ENCODE assay signal across 1 cellular context in genomic region chr1:28115267-28115666, GRCh38.
TF ChIP-seq lines count a peak whose summit lies in the region.

No MANE protein-coding gene starts in this region.

TF ChIP-seq in K562, 482 proteins besides CTCF, POLR2A, EP300 and RAD21 (continued from another document):
- peak; percentile 89 for TF ChIP-seq SPI1 (IDR thresholded peaks at IDR 0.05; ENCODE audit: borderline replicate concordance, low read depth, low read length)
- peak; percentile 80 for TF ChIP-seq ETV1 (tag; conservative IDR thresholded peaks at IDR 0.05; ENCODE audit: low read depth)
- TF ChIP-seq TCF15 (CRISPR knock-in tag; IDR thresholded peaks at IDR 0.05) = no peak
- peak; percentile 91 for TF ChIP-seq MYC (IDR thresholded peaks at IDR 0.05; ENCODE audit: low read depth, low read length)
- TF ChIP-seq MYC (CRISPR knock-in tag; IDR thresholded peaks at IDR 0.05; ENCODE audit: borderline replicate concordance, low read depth) = no peak
- peak; percentile 64; the same call in 1 of the 2 replicates for TF ChIP-seq ZNF668 (CRISPR knock-in tag; IDR thresholded peaks at IDR 0.05)
- peak; percentile 67 for TF ChIP-seq ATF3 (IDR thresholded peaks at IDR 0.05)
- TF ChIP-seq ATF3 (CRISPR knock-in tag; conservative IDR thresholded peaks at IDR 0.05) = no peak
- TF ChIP-seq JUNB (CRISPR knock-in tag; conservative IDR thresholded peaks at IDR 0.05) = no peak
- peak in 1 of 2 experiments; percentile 27; a peak in 3 of 4 replicates for TF ChIP-seq ZNF318 (IDR thresholded peaks at IDR 0.05; ENCODE audit: borderline replicate concordance in 1 of 2, low read depth in 1 of 2)
- peak; percentile 81 for TF ChIP-seq GABPA (tag; conservative IDR thresholded peaks at IDR 0.05; ENCODE audit: low read depth)
- no peak for TF ChIP-seq CBX5 (IDR thresholded peaks at IDR 0.05; ENCODE audit: borderline replicate concordance, low read depth)
- peak; percentile 72; the same call in 1 of the 2 replicates for TF ChIP-seq ZNF589 (CRISPR knock-in tag; IDR thresholded peaks at IDR 0.05; ENCODE audit: low read depth)
- TF ChIP-seq BACH1 (tag; IDR thresholded peaks at IDR 0.05) = 0 out of 2 replicates have a peak, but pooled peaks have one; percentile 41
- peak; percentile 93 for TF ChIP-seq ZNF766 (CRISPR knock-in tag; conservative IDR thresholded peaks at IDR 0.05)
- no peak for TF ChIP-seq MCM5 (IDR thresholded peaks at IDR 0.05; ENCODE audit: low read depth)
- peak; percentile 51 for TF ChIP-seq THRB (CRISPR knock-in tag; conservative IDR thresholded peaks at IDR 0.05)
- TF ChIP-seq ATF1 (CRISPR knock-in tag; IDR thresholded peaks at IDR 0.05) = no peak
- TF ChIP-seq ATF1 (tag; IDR thresholded peaks at IDR 0.05) = peak; percentile 43; the same call in 1 of the 2 replicates
- TF ChIP-seq PBX2 (CRISPR knock-in tag; IDR thresholded peaks at IDR 0.05; ENCODE audit: low read depth) = no peak
- TF ChIP-seq PBX2 (tag; conservative IDR thresholded peaks at IDR 0.05; ENCODE audit: low read depth) = peak; percentile 69
- no peak for TF ChIP-seq REST (CRISPR knock-in tag; IDR thresholded peaks at IDR 0.05; ENCODE audit: low read depth)
- TF ChIP-seq IRF1 (CRISPR knock-in tag; IDR thresholded peaks at IDR 0.05; ENCODE audit: borderline replicate concordance) = no peak
- no peak for TF ChIP-seq PHF8 (IDR thresholded peaks at IDR 0.05; ENCODE audit: borderline replicate concordance, low read length)
- peak; percentile 81 for TF ChIP-seq DPF2 (IDR thresholded peaks at IDR 0.05)
- peak; percentile 81 for TF ChIP-seq ATF7 (IDR thresholded peaks at IDR 0.05)
- peak in 1 of 2 experiments; percentile 69 for TF ChIP-seq AFF1 (IDR thresholded peaks at IDR 0.05; ENCODE audit: low read depth in 1 of 2, partially characterized antibody in 2 of 2)
- TF ChIP-seq EZH2 (IDR thresholded peaks at IDR 0.05; ENCODE audit: borderline replicate concordance, low read depth, low read length) = no peak
- TF ChIP-seq ESRRA (IDR thresholded peaks at IDR 0.05; ENCODE audit: borderline replicate concordance, low read depth) = peak; percentile 51; the same call in 1 of the 2 replicates
- peak in 1 of 2 experiments; percentile 59; a peak in 1 of 4 replicates for TF ChIP-seq TBL1XR1 (IDR thresholded peaks at IDR 0.05; ENCODE audit: low read length in 2 of 2)
- peak in 1 of 2 experiments; percentile 37; a peak in 1 of 4 replicates for TF ChIP-seq RCOR1 (IDR thresholded peaks at IDR 0.05; ENCODE audit: borderline replicate concordance in 1 of 2, low read depth in 2 of 2, low read length in 2 of 2)
- TF ChIP-seq DMBX1 (CRISPR knock-in tag; IDR thresholded peaks at IDR 0.05; ENCODE audit: borderline replicate concordance) = no peak
- TF ChIP-seq MEF2D (tag; conservative IDR thresholded peaks at IDR 0.05; ENCODE audit: low read depth) = peak; percentile 51; the same call in 1 of the 2 replicates
- TF ChIP-seq FOXK2 (conservative IDR thresholded peaks at IDR 0.05 in 1 of 2, IDR thresholded peaks at IDR 0.05 in 1 of 2; ENCODE audit: low read depth in 2 of 2) = peak in 1 of 2 experiments; percentile 33; a peak in 1 of 4 replicates
